ENCODE assay signal across 8 cellular contexts in genomic region chr4:114780205-114780604, GRCh38.
DNase-seq lines count a peak whose midpoint lies in the region; ATAC-seq and TF ChIP-seq lines count a peak whose summit lies in the region.

No MANE protein-coding gene starts in this region.

- H3K9me2 ChIP-seq in hepatocyte (replicated peaks; ENCODE audit: insufficient read depth): no peaks in the 10 kb centered on the region

- no peak overlapping the region for H2AFZ ChIP-seq in hepatocyte

- H3K9me3 ChIP-seq in hepatocyte (ENCODE audit: low read depth): no peaks in the 10 kb centered on the region

- H3K4me1 Mint-ChIP-seq in naive thymus-derived CD8-positive, alpha-beta T cell: no peaks in the 10 kb centered on the region

- 86% methylated on average over 1 of the region's 1 CpG for WGBS in hepatocyte (ENCODE audit: low lambda C conversion rate, missing lambda C conversion rate)

- H3K79me2 ChIP-seq in hepatocyte: no peaks in the 10 kb centered on the region

- TF ChIP-seq CTCF in hepatocyte (IDR thresholded peaks at IDR 0.05; ENCODE audit: poor library complexity): peak; percentile 60

- peaks cover 5 to 10% (median 8%) of the 10 kb centered on the region in 5 donors for H3K27me3 Mint-ChIP-seq in naive thymus-derived CD8-positive, alpha-beta T cell

- H3K4me1 ChIP-seq in hepatocyte (ENCODE audit: insufficient read depth): no peaks in the 10 kb centered on the region

- POLR2A ChIA-PET in naive thymus-derived CD8-positive, alpha-beta T cell (lab: Charles Lee): no interaction called here

- no peak overlapping the region for H3K27ac Mint-ChIP-seq in naive thymus-derived CD8-positive, alpha-beta T cell

- H3K27me3 ChIP-seq in hepatocyte: no peaks in the 10 kb centered on the region

- peak; percentile 17 for DNase-seq in COLO829 (ENCODE audit: low spot score)
- DNase-seq in RKO (ENCODE audit: low spot score): peak; percentile 72
- peak; percentile 51 for DNase-seq in hepatocyte (ENCODE audit: low spot score)
- no peak for DNase-seq in activated effector memory CD4-positive, alpha-beta T cell treated with Interleukin-2 at 50 U/mL for 16 hours
- DNase-seq in naive thymus-derived CD8-positive, alpha-beta T cell: no peak

- H3K36me3 Mint-ChIP-seq in naive thymus-derived CD8-positive, alpha-beta T cell: no peaks in the 10 kb centered on the region

- H3K27ac ChIP-seq in hepatocyte: no peak overlapping the region

- peak; percentile 41 for ATAC-seq in HG03442 (IDR thresholded peaks at IDR 0.05; ENCODE audit: unreplicated experiment)
- no peak for ATAC-seq in HG03457 (IDR thresholded peaks at IDR 0.05; ENCODE audit: unreplicated experiment)
- ATAC-seq in HG02938 (IDR thresholded peaks at IDR 0.05; ENCODE audit: unreplicated experiment): no peak
- no peak for ATAC-seq in naive thymus-derived CD8-positive, alpha-beta T cell

- H4K20me1 ChIP-seq in hepatocyte (ENCODE audit: insufficient read depth, poor library complexity, severe bottlenecking): no peaks in the 10 kb centered on the region

- H3K4me3 Mint-ChIP-seq in naive thymus-derived CD8-positive, alpha-beta T cell: no peak overlapping the region

- H3K4me2 ChIP-seq in hepatocyte: no peak overlapping the region

- peaks cover 0 to 4% (median 0%) of the 10 kb centered on the region in 9 donors for H3K9me3 Mint-ChIP-seq in naive thymus-derived CD8-positive, alpha-beta T cell

- H3K4me3 ChIP-seq in hepatocyte: no peak overlapping the region

- no peaks in the 10 kb centered on the region for H3K36me3 ChIP-seq in hepatocyte (replicated peaks; ENCODE audit: insufficient read depth, low read depth)

Comparison
In these comparisons a context has a peak if more than half of its experiments do, and no peak if none do; other contexts are left out.
1. DNase-seq: peak in COLO829 (single experiment), RKO (single experiment) and hepatocyte (single experiment); none in activated effector memory CD4-positive, alpha-beta T cell treated with Interleukin-2 at 50 U/mL for 16 hours (single experiment) and naive thymus-derived CD8-positive, alpha-beta T cell (0 of 10).